1 cellular context compared by ENCODE assay signal in the genomic region with DNA sequence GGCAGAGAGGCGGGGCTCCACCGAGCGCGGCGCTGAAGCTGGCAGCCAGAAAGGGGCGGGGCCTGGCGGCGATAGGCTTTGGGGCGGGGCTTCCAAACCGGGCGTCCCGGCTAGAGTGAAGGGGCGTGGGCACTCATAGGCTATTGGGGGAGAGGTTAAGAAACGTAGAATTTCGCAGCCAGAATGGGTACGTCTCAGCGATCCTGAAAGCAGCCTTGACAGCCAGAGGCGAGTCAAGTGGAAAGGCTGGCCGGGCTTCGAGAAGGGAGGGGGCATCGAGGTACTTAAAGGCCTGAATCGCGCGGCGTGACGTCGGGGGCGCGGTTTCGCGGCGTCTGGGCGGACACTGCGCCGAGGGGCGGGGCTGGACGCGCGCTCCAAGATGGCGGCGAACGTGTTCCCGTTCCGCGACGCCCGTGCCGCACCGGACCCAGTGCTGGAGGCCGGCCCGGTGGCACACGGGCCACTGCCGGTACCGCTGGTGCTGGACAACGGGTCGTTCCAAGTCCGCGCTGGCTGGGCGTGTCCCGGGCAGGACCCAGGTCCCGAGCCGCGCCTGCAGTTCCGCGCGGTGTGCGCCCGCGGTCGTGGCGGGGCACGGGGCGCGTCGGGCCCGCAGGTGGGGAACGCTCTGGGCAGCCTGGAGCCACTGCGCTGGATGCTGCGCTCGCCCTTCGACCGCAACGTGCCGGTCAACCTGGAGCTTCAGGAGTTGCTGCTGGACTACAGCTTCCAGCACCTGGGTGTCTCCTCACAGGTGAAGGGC.
A peak's percentile ranks its signal among the peaks of the same experiment; 100 is the strongest.
TF ChIP-seq lines count a peak whose summit lies in the region.

A gene (plus strand): TSS at position 364 of the 766 bp plus-strand sequence. CDS start 19 bp downstream, at position 383.

TF ChIP-seq in K562, 482 proteins besides CTCF, POLR2A, EP300 and RAD21 (continued from another document and continues in another):
- peak; percentile 29; the same call in 1 of the 2 replicates for TF ChIP-seq ZBTB17 (CRISPR knock-in tag; IDR thresholded peaks at IDR 0.05)
- peak; percentile 37 for TF ChIP-seq L3MBTL2 (IDR thresholded peaks at IDR 0.05)
- TF ChIP-seq, protein P1, sequence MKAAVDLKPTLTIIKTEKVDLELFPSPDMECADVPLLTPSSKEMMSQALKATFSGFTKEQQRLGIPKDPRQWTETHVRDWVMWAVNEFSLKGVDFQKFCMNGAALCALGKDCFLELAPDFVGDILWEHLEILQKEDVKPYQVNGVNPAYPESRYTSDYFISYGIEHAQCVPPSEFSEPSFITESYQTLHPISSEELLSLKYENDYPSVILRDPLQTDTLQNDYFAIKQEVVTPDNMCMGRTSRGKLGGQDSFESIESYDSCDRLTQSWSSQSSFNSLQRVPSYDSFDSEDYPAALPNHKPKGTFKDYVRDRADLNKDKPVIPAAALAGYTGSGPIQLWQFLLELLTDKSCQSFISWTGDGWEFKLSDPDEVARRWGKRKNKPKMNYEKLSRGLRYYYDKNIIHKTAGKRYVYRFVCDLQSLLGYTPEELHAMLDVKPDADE (conservative IDR thresholded peaks at IDR 0.05; ENCODE audit: control insufficient read depth, low read depth, low read length): peak; percentile 82
- no peak for TF ChIP-seq ZFPM2 (CRISPR knock-in tag; IDR thresholded peaks at IDR 0.05)
- TF ChIP-seq, protein P2, sequence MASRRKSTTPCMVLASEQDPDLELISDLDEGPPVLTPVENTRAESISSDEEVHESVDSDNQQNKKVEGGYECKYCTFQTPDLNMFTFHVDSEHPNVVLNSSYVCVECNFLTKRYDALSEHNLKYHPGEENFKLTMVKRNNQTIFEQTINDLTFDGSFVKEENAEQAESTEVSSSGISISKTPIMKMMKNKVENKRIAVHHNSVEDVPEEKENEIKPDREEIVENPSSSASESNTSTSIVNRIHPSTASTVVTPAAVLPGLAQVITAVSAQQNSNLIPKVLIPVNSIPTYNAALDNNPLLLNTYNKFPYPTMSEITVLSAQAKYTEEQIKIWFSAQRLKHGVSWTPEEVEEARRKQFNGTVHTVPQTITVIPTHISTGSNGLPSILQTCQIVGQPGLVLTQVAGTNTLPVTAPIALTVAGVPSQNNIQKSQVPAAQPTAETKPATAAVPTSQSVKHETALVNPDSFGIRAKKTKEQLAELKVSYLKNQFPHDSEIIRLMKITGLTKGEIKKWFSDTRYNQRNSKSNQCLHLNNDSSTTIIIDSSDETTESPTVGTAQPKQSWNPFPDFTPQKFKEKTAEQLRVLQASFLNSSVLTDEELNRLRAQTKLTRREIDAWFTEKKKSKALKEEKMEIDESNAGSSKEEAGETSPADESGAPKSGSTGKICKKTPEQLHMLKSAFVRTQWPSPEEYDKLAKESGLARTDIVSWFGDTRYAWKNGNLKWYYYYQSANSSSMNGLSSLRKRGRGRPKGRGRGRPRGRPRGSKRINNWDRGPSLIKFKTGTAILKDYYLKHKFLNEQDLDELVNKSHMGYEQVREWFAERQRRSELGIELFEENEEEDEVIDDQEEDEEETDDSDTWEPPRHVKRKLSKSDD (conservative IDR thresholded peaks at IDR 0.05; ENCODE audit: low read length): 0 out of 2 replicates have a peak, but pooled peaks have one; percentile 56
- TF ChIP-seq, protein P3, sequence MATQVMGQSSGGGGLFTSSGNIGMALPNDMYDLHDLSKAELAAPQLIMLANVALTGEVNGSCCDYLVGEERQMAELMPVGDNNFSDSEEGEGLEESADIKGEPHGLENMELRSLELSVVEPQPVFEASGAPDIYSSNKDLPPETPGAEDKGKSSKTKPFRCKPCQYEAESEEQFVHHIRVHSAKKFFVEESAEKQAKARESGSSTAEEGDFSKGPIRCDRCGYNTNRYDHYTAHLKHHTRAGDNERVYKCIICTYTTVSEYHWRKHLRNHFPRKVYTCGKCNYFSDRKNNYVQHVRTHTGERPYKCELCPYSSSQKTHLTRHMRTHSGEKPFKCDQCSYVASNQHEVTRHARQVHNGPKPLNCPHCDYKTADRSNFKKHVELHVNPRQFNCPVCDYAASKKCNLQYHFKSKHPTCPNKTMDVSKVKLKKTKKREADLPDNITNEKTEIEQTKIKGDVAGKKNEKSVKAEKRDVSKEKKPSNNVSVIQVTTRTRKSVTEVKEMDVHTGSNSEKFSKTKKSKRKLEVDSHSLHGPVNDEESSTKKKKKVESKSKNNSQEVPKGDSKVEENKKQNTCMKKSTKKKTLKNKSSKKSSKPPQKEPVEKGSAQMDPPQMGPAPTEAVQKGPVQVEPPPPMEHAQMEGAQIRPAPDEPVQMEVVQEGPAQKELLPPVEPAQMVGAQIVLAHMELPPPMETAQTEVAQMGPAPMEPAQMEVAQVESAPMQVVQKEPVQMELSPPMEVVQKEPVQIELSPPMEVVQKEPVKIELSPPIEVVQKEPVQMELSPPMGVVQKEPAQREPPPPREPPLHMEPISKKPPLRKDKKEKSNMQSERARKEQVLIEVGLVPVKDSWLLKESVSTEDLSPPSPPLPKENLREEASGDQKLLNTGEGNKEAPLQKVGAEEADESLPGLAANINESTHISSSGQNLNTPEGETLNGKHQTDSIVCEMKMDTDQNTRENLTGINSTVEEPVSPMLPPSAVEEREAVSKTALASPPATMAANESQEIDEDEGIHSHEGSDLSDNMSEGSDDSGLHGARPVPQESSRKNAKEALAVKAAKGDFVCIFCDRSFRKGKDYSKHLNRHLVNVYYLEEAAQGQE (CRISPR knock-in tag; IDR thresholded peaks at IDR 0.05; ENCODE audit: low read depth): no peak; the same call in 1 of the 2 replicates
- TF ChIP-seq ZNF253 (CRISPR knock-in tag; conservative IDR thresholded peaks at IDR 0.05): no peak
- TF ChIP-seq SNRNP70 (optimal IDR thresholded peaks at IDR 0.05; ENCODE audit: low read depth, low read length): no peak
- TF ChIP-seq, protein P4, sequence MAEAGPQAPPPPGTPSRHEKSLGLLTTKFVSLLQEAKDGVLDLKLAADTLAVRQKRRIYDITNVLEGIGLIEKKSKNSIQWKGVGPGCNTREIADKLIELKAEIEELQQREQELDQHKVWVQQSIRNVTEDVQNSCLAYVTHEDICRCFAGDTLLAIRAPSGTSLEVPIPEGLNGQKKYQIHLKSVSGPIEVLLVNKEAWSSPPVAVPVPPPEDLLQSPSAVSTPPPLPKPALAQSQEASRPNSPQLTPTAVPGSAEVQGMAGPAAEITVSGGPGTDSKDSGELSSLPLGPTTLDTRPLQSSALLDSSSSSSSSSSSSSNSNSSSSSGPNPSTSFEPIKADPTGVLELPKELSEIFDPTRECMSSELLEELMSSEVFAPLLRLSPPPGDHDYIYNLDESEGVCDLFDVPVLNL (CRISPR knock-in tag; IDR thresholded peaks at IDR 0.05; ENCODE audit: low read depth): peak; percentile 59; the same call in 1 of the 2 replicates
- no peak for TF ChIP-seq ARNT (IDR thresholded peaks at IDR 0.05)
- TF ChIP-seq TRIM24 (IDR thresholded peaks at IDR 0.05): no peak
- TF ChIP-seq, protein P5, sequence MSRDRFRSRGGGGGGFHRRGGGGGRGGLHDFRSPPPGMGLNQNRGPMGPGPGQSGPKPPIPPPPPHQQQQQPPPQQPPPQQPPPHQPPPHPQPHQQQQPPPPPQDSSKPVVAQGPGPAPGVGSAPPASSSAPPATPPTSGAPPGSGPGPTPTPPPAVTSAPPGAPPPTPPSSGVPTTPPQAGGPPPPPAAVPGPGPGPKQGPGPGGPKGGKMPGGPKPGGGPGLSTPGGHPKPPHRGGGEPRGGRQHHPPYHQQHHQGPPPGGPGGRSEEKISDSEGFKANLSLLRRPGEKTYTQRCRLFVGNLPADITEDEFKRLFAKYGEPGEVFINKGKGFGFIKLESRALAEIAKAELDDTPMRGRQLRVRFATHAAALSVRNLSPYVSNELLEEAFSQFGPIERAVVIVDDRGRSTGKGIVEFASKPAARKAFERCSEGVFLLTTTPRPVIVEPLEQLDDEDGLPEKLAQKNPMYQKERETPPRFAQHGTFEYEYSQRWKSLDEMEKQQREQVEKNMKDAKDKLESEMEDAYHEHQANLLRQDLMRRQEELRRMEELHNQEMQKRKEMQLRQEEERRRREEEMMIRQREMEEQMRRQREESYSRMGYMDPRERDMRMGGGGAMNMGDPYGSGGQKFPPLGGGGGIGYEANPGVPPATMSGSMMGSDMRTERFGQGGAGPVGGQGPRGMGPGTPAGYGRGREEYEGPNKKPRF (IDR thresholded peaks at IDR 0.05; ENCODE audit: low read depth, low read length): no peak
- TF ChIP-seq SMARCC2 (IDR thresholded peaks at IDR 0.05; ENCODE audit: low read depth): no peak
- TF ChIP-seq KDM5B (IDR thresholded peaks at IDR 0.05; ENCODE audit: insufficient replicate concordance, low read depth, low read length): peak; percentile 93
- TF ChIP-seq NR1H2 (CRISPR knock-in tag; IDR thresholded peaks at IDR 0.05): no peak
- TF ChIP-seq ZNF584 (CRISPR knock-in tag; IDR thresholded peaks at IDR 0.05; ENCODE audit: low read depth): no peak
- TF ChIP-seq PTRF (tag; IDR thresholded peaks at IDR 0.05): no peak
- no peak for TF ChIP-seq SRSF7 (optimal IDR thresholded peaks at IDR 0.05; ENCODE audit: low read depth, low read length)
- TF ChIP-seq OTX1 (CRISPR knock-in tag; IDR thresholded peaks at IDR 0.05): no peak
- TF ChIP-seq, protein P6, sequence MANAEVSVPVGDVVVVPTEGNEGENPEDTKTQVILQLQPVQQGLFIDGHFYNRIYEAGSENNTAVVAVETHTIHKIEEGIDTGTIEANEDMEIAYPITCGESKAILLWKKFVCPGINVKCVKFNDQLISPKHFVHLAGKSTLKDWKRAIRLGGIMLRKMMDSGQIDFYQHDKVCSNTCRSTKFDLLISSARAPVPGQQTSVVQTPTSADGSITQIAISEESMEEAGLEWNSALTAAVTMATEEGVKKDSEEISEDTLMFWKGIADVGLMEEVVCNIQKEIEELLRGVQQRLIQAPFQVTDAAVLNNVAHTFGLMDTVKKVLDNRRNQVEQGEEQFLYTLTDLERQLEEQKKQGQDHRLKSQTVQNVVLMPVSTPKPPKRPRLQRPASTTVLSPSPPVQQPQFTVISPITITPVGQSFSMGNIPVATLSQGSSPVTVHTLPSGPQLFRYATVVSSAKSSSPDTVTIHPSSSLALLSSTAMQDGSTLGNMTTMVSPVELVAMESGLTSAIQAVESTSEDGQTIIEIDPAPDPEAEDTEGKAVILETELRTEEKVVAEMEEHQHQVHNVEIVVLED (CRISPR knock-in tag; IDR thresholded peaks at IDR 0.05): peak; percentile 93
- no peak for TF ChIP-seq CHD2 (IDR thresholded peaks at IDR 0.05; ENCODE audit: low read depth, low read length)
- TF ChIP-seq FOXP1 (CRISPR knock-in tag; IDR thresholded peaks at IDR 0.05): peak; percentile 84; the same call in 1 of the 2 replicates
- TF ChIP-seq BHLHE40 (IDR thresholded peaks at IDR 0.05; ENCODE audit: low read length): peak; percentile 78
- TF ChIP-seq, protein P7, sequence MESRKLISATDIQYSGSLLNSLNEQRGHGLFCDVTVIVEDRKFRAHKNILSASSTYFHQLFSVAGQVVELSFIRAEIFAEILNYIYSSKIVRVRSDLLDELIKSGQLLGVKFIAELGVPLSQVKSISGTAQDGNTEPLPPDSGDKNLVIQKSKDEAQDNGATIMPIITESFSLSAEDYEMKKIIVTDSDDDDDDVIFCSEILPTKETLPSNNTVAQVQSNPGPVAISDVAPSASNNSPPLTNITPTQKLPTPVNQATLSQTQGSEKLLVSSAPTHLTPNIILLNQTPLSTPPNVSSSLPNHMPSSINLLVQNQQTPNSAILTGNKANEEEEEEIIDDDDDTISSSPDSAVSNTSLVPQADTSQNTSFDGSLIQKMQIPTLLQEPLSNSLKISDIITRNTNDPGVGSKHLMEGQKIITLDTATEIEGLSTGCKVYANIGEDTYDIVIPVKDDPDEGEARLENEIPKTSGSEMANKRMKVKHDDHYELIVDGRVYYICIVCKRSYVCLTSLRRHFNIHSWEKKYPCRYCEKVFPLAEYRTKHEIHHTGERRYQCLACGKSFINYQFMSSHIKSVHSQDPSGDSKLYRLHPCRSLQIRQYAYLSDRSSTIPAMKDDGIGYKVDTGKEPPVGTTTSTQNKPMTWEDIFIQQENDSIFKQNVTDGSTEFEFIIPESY (CRISPR knock-in tag; IDR thresholded peaks at IDR 0.05): no peak
- TF ChIP-seq, protein P8, sequence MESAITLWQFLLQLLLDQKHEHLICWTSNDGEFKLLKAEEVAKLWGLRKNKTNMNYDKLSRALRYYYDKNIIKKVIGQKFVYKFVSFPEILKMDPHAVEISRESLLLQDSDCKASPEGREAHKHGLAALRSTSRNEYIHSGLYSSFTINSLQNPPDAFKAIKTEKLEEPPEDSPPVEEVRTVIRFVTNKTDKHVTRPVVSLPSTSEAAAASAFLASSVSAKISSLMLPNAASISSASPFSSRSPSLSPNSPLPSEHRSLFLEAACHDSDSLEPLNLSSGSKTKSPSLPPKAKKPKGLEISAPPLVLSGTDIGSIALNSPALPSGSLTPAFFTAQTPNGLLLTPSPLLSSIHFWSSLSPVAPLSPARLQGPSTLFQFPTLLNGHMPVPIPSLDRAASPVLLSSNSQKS (CRISPR knock-in tag; IDR thresholded peaks at IDR 0.05): no peak
- no peak for TF ChIP-seq ELF2 (CRISPR knock-in tag; IDR thresholded peaks at IDR 0.05)
- TF ChIP-seq CREB1 (IDR thresholded peaks at IDR 0.05): peak; percentile 77
- peak; percentile 86 for TF ChIP-seq CREB1 (CRISPR knock-in tag; IDR thresholded peaks at IDR 0.05)
- no peak for TF ChIP-seq BACH1 (tag; IDR thresholded peaks at IDR 0.05)
- TF ChIP-seq FOXJ2 (tag; IDR thresholded peaks at IDR 0.05): no peak
- no peak for TF ChIP-seq ZSCAN32 (CRISPR knock-in tag; IDR thresholded peaks at IDR 0.05)
- TF ChIP-seq ZNF197 (CRISPR knock-in tag; IDR thresholded peaks at IDR 0.05; ENCODE audit: low read depth): no peak
- no peak for TF ChIP-seq CAMTA2 (CRISPR knock-in tag; conservative IDR thresholded peaks at IDR 0.05)
- TF ChIP-seq, protein P9, sequence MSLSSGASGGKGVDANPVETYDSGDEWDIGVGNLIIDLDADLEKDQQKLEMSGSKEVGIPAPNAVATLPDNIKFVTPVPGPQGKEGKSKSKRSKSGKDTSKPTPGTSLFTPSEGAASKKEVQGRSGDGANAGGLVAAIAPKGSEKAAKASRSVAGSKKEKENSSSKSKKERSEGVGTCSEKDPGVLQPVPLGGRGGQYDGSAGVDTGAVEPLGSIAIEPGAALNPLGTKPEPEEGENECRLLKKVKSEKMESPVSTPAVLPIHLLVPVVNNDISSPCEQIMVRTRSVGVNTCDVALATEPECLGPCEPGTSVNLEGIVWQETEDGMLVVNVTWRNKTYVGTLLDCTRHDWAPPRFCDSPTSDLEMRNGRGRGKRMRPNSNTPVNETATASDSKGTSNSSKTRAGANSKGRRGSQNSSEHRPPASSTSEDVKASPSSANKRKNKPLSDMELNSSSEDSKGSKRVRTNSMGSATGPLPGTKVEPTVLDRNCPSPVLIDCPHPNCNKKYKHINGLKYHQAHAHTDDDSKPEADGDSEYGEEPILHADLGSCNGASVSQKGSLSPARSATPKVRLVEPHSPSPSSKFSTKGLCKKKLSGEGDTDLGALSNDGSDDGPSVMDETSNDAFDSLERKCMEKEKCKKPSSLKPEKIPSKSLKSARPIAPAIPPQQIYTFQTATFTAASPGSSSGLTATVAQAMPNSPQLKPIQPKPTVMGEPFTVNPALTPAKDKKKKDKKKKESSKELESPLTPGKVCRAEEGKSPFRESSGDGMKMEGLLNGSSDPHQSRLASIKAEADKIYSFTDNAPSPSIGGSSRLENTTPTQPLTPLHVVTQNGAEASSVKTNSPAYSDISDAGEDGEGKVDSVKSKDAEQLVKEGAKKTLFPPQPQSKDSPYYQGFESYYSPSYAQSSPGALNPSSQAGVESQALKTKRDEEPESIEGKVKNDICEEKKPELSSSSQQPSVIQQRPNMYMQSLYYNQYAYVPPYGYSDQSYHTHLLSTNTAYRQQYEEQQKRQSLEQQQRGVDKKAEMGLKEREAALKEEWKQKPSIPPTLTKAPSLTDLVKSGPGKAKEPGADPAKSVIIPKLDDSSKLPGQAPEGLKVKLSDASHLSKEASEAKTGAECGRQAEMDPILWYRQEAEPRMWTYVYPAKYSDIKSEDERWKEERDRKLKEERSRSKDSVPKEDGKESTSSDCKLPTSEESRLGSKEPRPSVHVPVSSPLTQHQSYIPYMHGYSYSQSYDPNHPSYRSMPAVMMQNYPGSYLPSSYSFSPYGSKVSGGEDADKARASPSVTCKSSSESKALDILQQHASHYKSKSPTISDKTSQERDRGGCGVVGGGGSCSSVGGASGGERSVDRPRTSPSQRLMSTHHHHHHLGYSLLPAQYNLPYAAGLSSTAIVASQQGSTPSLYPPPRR (CRISPR knock-in tag; IDR thresholded peaks at IDR 0.05; ENCODE audit: borderline replicate concordance): no peak; the same call in 1 of the 2 replicates
- TF ChIP-seq DMBX1 (CRISPR knock-in tag; IDR thresholded peaks at IDR 0.05; ENCODE audit: borderline replicate concordance): no peak
- TF ChIP-seq HMG20A (CRISPR knock-in tag; conservative IDR thresholded peaks at IDR 0.05): no peak
